17 cellular contexts compared by ENCODE assay signal in genomic region chr5:1337490-1338195, GRCh38. TPM values are rescaled to one million over a fixed set of nuclear protein-coding genes. Genes with fewer than 3 reads are reported as not detected.
"Had no signal": no experiment of that assay in that cellular context is flagged by ENCODE, and none has a peak within 500 bp of the region (broad histone marks: within the 10 kb centered on the region; RNA-seq: fewer than 3 reads in every experiment).

No MANE protein-coding gene starts in this region.

- H3K4me3 ChIP-seq: colonic mucosa, pancreas, thoracic aorta, upper lobe of left lung had no signal

- H3K4me1 ChIP-seq: colonic mucosa, pancreas had no signal

- H3K27me3 ChIP-seq: colonic mucosa, pancreas, upper lobe of left lung had no signal

- H3K27ac ChIP-seq: colonic mucosa, pancreas, thoracic aorta, upper lobe of left lung had no signal

- ATAC-seq: activated CD4-positive, alpha-beta T cell treated with anti-CD3 and anti-CD28 coated beads for 36 hours; pancreas; sciatic nerve; stimulated activated memory B cell treated with anti-CD40 and anti-IgM and Interleukin-4, amounts not matched to agents 10 μg/mL and 1 μg/mL and 100 μg/mL, for 72 hours; WTC11 had no signal

- H3K9me3 ChIP-seq: colonic mucosa, pancreas, thoracic aorta, upper lobe of left lung had no signal

- DNase-seq: activated CD4-positive, alpha-beta T cell treated with anti-CD3 and anti-CD28 coated beads for 36 hours; activated CD4-positive, alpha-beta T cell treated with anti-CD3 and anti-CD28 coated beads, Interleukin-2, amount 50 U/mL, for 48 hours; activated T-cell treated with anti-CD3 and anti-CD28 coated beads for 4 hours; central memory CD4-positive, alpha-beta T cell; colonic mucosa; erythroblast; foreskin melanocyte; glutamatergic neuron; hypothalamus; islet precursor cell; stimulated activated CD4-positive, alpha-beta T cell treated with anti-CD3 and anti-CD28 coated beads, Interleukin-4, amount 100 ng/mL, for 4 hours; upper lobe of left lung had no signal

RNA-seq across cellular contexts. Expression of gene TERT, which starts 42.8 kb away (rescaled TPM):
- polyA plus RNA-seq: pancreas had no signal
